Comparison of ENCODE assay signal across 8 cellular contexts in the genomic region with DNA sequence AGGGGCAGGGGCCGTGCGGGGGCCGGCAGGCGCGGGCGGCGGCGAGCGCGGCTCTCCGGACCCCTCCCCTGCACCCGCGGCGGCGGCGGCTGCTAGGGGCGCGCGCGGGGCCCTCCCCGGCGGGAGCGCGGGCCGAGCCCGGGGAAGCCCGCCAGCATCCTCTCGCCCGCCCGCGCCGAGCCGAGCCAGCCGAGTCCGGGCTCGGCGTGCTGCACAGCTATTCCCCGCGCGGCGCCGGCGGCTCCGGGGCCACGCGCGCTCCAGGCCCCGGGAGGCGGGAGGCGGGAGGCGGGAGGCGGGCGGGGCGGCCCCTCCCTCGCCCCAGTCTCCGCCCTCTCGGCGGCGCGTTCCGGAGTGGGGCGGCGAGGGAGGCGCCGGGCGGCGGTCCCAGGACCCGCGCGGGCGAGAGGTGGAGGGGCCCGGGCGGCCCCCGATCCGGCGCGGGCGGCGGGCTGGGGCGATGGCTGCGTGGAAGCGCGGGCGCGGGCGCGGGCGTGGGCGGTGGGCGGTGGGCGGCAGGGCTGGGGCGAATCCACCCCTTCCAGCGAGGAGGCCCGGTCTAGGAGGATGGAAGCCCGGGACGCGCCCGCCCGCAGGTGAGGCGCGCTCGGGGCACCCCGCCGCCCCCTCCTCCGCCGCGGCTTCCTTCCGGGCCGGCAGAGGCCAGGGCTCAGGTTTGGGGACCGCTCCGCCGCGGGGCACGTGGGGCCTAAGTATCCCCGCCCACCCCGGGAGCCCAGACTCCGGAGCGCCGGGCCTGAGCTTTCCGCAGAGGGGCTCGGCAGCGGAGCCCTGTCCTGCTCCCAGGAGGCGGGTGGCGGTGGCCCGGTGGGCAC. TPM values are rescaled to one million over a fixed set of nuclear protein-coding genes. Genes with fewer than 3 reads are reported as not detected.
DNase-seq lines count a peak whose midpoint lies in the region; ATAC-seq lines count a peak whose summit lies in the region.

A gene (minus strand): TSS at position 261 of the 836 bp plus-strand sequence. CDS start 1,250 bp downstream, outside the sequence.

- no peaks in the 10 kb centered on the region for H3K9me3 Mint-ChIP-seq in activated T-cell treated with anti-CD3 and anti-CD28 coated beads, Interleukin-2, amount 50 U/mL, for 24 hours

- DNase-seq in NCI-H2196 (lab: John Stamatoyannopoulos, UW; ENCODE audit: unreplicated experiment) (peak; percentile 46), NCI-H2196 treated with DMSO at 0.1 percent for 48 hours (lab: John Stamatoyannopoulos, UW; ENCODE audit: unreplicated experiment) (no peak), NCI-H774 (lab: John Stamatoyannopoulos, UW) (peak; percentile 32)
- peak; percentile 79 for DNase-seq in activated T-cell treated with anti-CD3 and anti-CD28 coated beads, Interleukin-2, amount 50 U/mL, for 24 hours
- DNase-seq in stimulated activated naive CD8-positive, alpha-beta T cell treated with anti-CD3 and anti-CD28 coated beads, Interleukin-15, Interleukin-2, amounts not matched to agents 100 U/mL and 50 U/mL, for 24 hours = peak; percentile 76

- WGBS in esophagus, 2 donors = 0 to 1% methylated on average over 36 to 125 of the region's 125 CpGs

- ATAC-seq in HG02763 (IDR thresholded peaks at IDR 0.05; ENCODE audit: unreplicated experiment) = peak; percentile 41
- peak; percentile 60 for ATAC-seq in stimulated activated naive CD8-positive, alpha-beta T cell treated with anti-CD3 and anti-CD28 coated beads, Interleukin-15, Interleukin-2, amounts not matched to agents 100 U/mL and 50 U/mL, for 24 hours

- H3K27ac ChIP-seq in esophagus (ENCODE audit: low read depth in 2 of 2, low read length in 1 of 2) = peak within 1 kb of the TSS; percentile 69 to 76
- H3K27ac ChIP-seq in muscle layer of duodenum (ENCODE audit: low read length) = peak within 1 kb of the TSS; percentile 43

- peaks cover 41% of the 10 kb centered on the region for H3K36me3 Mint-ChIP-seq in activated T-cell treated with anti-CD3 and anti-CD28 coated beads, Interleukin-2, amount 50 U/mL, for 24 hours (ENCODE audit: low read depth)

- H3K9me3 ChIP-seq in esophagus (ENCODE audit: control insufficient read depth in 2 of 2, insufficient read depth in 1 of 2, low read depth in 1 of 2, low read length in 1 of 2) (no peaks in the 10 kb centered on the region), muscle layer of duodenum (ENCODE audit: control insufficient read depth in 1 of 2, low read length in 2 of 2) (no peaks in the 10 kb centered on the region)

- H3K27me3 ChIP-seq in esophagus (ENCODE audit: control insufficient read depth in 1 of 2, insufficient read depth in 2 of 2, low read length in 2 of 2) (no peaks in the 10 kb centered on the region), muscle layer of duodenum (ENCODE audit: low read depth, low read length) (peaks cover 3% of the 10 kb centered on the region)

- H3K4me3 ChIP-seq in esophagus (ENCODE audit: low read depth in 1 of 2, low read length in 2 of 2) = peak within 1 kb of the TSS; percentile 68 to 83
- H3K4me3 ChIP-seq in muscle layer of duodenum (ENCODE audit: low read depth in 1 of 2, low read length in 2 of 2) = peak within 1 kb of the TSS; percentile 65 to 67

- H3K4me1 ChIP-seq in esophagus (ENCODE audit: control insufficient read depth in 2 of 2, insufficient read depth in 2 of 2, low read length in 1 of 2) = peaks cover 2 to 19% of the 10 kb centered on the region in 2 donors
- peaks cover 0 to 27% of the 10 kb centered on the region in 2 donors for H3K4me1 ChIP-seq in muscle layer of duodenum (ENCODE audit: control insufficient read depth in 1 of 2, insufficient read depth in 2 of 2, low read length in 2 of 2)

- H3K27ac Mint-ChIP-seq in activated T-cell treated with anti-CD3 and anti-CD28 coated beads, Interleukin-2, amount 50 U/mL, for 24 hours = peak within 1 kb of the TSS; percentile 96

- no peaks in the 10 kb centered on the region for H3K27me3 Mint-ChIP-seq in activated T-cell treated with anti-CD3 and anti-CD28 coated beads, Interleukin-2, amount 50 U/mL, for 24 hours

- peaks cover 0 to 10% of the 10 kb centered on the region in 2 donors for H3K36me3 ChIP-seq in esophagus (ENCODE audit: control insufficient read depth in 2 of 2, insufficient read depth in 2 of 2, low read length in 1 of 2)
- no peaks in the 10 kb centered on the region for H3K36me3 ChIP-seq in muscle layer of duodenum (ENCODE audit: control insufficient read depth in 1 of 2, insufficient read depth in 2 of 2, low read length in 2 of 2)

- H3K4me3 Mint-ChIP-seq in activated T-cell treated with anti-CD3 and anti-CD28 coated beads, Interleukin-2, amount 50 U/mL, for 24 hours = peak within 1 kb of the TSS; percentile 96

- H3K4me1 Mint-ChIP-seq in activated T-cell treated with anti-CD3 and anti-CD28 coated beads, Interleukin-2, amount 50 U/mL, for 24 hours (ENCODE audit: low read depth) = peaks cover 35% of the 10 kb centered on the region

RNA-seq across cellular contexts. Expression of the gene that starts here (rescaled TPM):
- 10 to 100 TPM; 15.2 to 32.0 TPM for polyA plus RNA-seq in esophagus
